1 cellular context compared by ENCODE assay signal in the genomic region with DNA sequence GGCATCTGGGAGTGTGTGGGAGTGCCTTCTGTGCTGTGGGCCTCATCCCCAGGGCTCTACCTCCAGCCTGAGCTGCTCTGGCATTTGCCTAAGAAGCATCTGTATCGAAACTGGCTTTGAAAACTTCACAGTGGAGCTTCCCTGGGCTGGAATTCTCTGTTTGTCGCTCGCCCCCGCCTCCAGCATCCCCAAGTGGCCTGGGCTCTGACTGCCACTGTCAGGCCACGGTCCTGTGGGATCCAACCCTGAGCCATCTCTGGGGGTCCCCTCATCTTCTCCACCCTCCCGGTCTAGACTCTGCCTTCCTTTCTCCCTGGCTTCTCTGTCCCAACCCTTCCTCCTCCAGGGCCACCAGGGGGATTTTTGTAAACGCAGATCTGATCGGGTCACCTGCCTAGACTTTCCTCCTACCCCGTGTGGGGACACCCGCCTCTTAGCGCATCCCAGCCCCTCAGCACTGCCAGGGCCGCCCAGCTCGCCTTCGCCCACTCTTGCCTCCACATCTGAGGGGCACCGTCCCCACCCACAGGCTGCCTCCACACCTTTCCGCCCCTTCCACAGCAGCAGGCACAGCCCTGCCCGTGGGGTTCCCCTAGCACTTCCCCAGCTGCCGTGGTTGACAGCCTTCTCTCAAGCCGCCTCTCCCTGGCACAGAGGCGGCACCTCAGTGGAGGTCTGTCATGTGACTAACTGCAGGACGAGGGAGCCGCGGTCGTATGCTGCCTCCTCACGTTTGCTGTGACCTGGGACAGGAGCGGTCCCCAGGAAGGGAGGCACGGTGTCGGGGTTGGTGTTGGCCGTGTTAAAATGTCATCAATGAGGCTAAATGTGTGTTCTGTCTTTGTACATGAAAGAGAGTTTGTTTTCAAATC.
TF ChIP-seq lines count a peak whose summit lies in the region.

No MANE protein-coding gene starts in this region.

TF ChIP-seq in H1, 55 proteins besides CTCF, POLR2A, EP300 and RAD21:
- TF ChIP-seq SIN3A (conservative IDR thresholded peaks at IDR 0.05 in 1 of 2, IDR thresholded peaks at IDR 0.05 in 1 of 2; ENCODE audit: low read depth in 1 of 2, low read length in 2 of 2) (0 out of 4 replicates have a peak, but pooled peaks of 1 of the 2 experiments have one; percentile 18), EZH2 (IDR thresholded peaks at IDR 0.05; ENCODE audit: low read depth, low read length, severe bottlenecking) (no peak), SUZ12 (IDR thresholded peaks at IDR 0.05; ENCODE audit: low read length) (no peak)
- TF ChIP-seq, protein P1, sequence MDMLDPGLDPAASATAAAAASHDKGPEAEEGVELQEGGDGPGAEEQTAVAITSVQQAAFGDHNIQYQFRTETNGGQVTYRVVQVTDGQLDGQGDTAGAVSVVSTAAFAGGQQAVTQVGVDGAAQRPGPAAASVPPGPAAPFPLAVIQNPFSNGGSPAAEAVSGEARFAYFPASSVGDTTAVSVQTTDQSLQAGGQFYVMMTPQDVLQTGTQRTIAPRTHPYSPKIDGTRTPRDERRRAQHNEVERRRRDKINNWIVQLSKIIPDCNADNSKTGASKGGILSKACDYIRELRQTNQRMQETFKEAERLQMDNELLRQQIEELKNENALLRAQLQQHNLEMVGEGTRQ (IDR thresholded peaks at IDR 0.05; ENCODE audit: low read length), result peak; percentile 28; the same call in 1 of the 2 replicates
TF ChIP-seq in H1: peak in this region for 2.
